Comparison of ENCODE assay signal across 9 cellular contexts in the genomic region with DNA sequence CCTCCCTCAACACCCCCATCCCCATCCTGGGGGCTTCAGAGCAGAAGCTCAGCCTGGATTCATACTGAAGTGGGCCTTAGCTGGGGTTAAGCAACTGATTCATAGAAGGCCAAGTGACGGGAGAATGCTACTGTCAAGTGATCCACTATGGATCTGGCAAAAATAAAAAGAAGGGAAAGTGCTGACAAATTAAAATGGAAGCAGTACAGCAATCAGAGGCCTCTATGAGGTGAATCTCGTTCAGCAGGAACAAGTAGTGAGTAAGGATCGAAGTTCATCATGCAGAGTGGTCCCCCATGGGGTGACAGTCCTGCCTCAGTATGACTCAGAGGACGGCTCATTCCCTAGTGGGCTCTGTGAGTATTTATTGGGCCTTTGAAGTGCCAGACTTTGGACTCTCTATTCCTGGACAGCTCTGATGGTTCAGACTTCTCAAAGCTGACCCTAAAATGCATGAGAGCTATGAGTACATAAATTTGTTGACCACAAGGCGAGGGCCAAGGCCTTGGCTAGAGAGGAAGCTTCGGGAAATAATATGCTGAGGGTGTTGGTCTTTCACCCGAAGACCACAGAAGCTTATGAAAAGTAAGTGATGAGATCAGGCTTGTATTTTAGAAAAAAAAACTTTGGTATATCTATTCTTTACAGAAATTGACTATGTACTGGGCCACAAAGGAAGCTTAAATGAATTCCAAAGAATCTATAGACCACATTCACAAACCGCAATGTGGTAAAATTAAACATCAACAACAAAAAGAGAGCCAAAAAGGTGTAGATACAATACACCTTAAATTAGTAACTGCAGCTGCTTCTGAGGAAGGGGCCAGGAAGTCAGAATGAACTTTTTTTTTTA. TPM values are rescaled to one million over a fixed set of nuclear protein-coding genes. Genes with fewer than 3 reads are reported as not detected.
DNase-seq lines count a peak whose midpoint lies in the region; ATAC-seq and TF ChIP-seq lines count a peak whose summit lies in the region.
"Had no signal": no experiment of that assay in that cellular context is flagged by ENCODE, and none has a peak within 500 bp of the region (broad histone marks: within the 10 kb centered on the region; RNA-seq: fewer than 3 reads in every experiment).

No MANE protein-coding gene starts in this region.

- H3K4me3 ChIP-seq in fibroblast of mammary gland (ENCODE audit: control insufficient read depth, low read depth, low read length): no peak overlapping the region
- H3K4me3 ChIP-seq: body of pancreas had no signal

- peak; percentile 42 to 53 for DNase-seq in stimulated activated CD4-positive, alpha-beta T cell treated with anti-CD3 and anti-CD28 coated beads, Interleukin-2, amount 100 ng/mL, for 24 hours
- no peak for DNase-seq in stimulated activated CD4-positive, alpha-beta T cell treated with anti-CD3 and anti-CD28 coated beads, Interleukin-12 subunit alpha, Interleukin-12 subunit beta, amount 100 ng/mL, for 4 hours
- DNase-seq in activated CD4-positive, alpha-beta T cell treated with anti-CD3 and anti-CD28 coated beads for 48 hours: peak; percentile 78
- peak; percentile 86 for DNase-seq in fibroblast of mammary gland (ENCODE audit: low read depth)
- DNase-seq in ureter (ENCODE audit: low spot score): peak; percentile 19
- DNase-seq in NCI-H2081 (lab: John Stamatoyannopoulos, UW): no peak
- DNase-seq: body of pancreas had no signal

- no peak for TF ChIP-seq CTCF in fibroblast of mammary gland (conservative IDR thresholded peaks at IDR 0.05; ENCODE audit: control insufficient read depth, insufficient read depth, low read depth, low read length)

- ATAC-seq in GM21619 (IDR thresholded peaks at IDR 0.05; ENCODE audit: unreplicated experiment): no peak
- ATAC-seq in GM18517 (IDR thresholded peaks at IDR 0.05; ENCODE audit: unreplicated experiment): no peak
- ATAC-seq: body of pancreas had no signal

RNA-seq across cellular contexts. Expression of a gene that starts 5.3 kb away (rescaled TPM):
- total RNA-seq in ureter: 66.1 TPM

RNA-seq across cellular contexts. Expression of a gene that starts 39.9 kb away (rescaled TPM):
- total RNA-seq in ureter: 135 TPM

Comparison
In these comparisons a context has a peak if more than half of its experiments do, and no peak if none do; other contexts are left out.
1. DNase-seq: peak in stimulated activated CD4-positive, alpha-beta T cell treated with anti-CD3 and anti-CD28 coated beads, Interleukin-2, amount 100 ng/mL, for 24 hours (2 of 2), activated CD4-positive, alpha-beta T cell treated with anti-CD3 and anti-CD28 coated beads for 48 hours (single experiment), fibroblast of mammary gland (single experiment) and ureter (single experiment); none in stimulated activated CD4-positive, alpha-beta T cell treated with anti-CD3 and anti-CD28 coated beads, Interleukin-12 subunit alpha, Interleukin-12 subunit beta, amount 100 ng/mL, for 4 hours (single experiment) and NCI-H2081 (0 of 2).